9 cellular contexts compared by ENCODE assay signal in the genomic region with DNA sequence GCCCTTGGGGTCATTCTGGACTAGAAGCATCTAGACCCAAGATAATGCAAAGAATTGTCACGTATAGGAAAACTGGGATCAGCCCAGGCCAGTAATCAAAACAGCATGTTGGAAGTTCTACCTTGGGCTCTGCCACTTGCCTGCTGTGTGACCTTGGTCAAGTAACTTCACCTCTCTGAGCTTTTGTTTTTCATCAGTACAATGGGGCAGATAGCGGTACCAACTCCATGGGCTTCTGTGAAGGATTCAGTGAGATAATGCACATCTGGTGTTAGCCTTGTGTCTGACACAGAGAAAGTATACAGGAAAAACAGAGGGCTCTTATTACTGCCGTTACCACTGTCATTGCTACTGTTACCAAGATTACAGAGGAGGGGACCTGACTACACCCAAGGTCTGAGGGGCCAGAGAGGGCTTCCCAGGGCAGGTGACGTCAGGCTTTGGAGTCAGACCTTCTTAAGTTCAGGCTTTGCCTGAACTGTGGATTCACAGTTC. TPM values are rescaled to one million over a fixed set of nuclear protein-coding genes. Genes with fewer than 3 reads are reported as not detected.
DNase-seq lines count a peak whose midpoint lies in the region; ATAC-seq, FAIRE-seq and TF ChIP-seq lines count a peak whose summit lies in the region.
"Had no signal": no experiment of that assay in that cellular context is flagged by ENCODE, and none has a peak within 500 bp of the region (broad histone marks: within the 10 kb centered on the region; RNA-seq: fewer than 3 reads in every experiment).

No MANE protein-coding gene starts in this region.

- no peaks in the 10 kb centered on the region for H3K9me2 ChIP-seq in MM.1S (replicated peaks; ENCODE audit: insufficient read depth, low read length)

- ATAC-seq in GM18498 (IDR thresholded peaks at IDR 0.05; ENCODE audit: unreplicated experiment) (peak; percentile 6), K562 (peak; percentile 60), GM19324 (IDR thresholded peaks at IDR 0.05; ENCODE audit: low FRiP score, unreplicated experiment) (no peak)

- in situ Hi-C loops in K562 (cut with MboI), result no loop called here

- no TSS peak for BruUV-seq in K562 (replicated peaks; lab: Mats Ljungman, UMichigan)

- H3K36me3 Mint-ChIP-seq in nephron progenitor cell (ENCODE audit: low read depth), result peaks cover 16% of the 10 kb centered on the region

- 28% methylated on average over 4 of the region's 4 CpGs for WGBS in K562 (ENCODE audit: insufficient coverage, low coverage, missing lambda C conversion rate)

- no peak for TF ChIP-seq POLR2A in K562 (conservative IDR thresholded peaks at IDR 0.05)

- DNase-seq in MM.1S, result no peak
- peak in 2 of 4 experiments; percentile 58 to 70 for DNase-seq in K562 (ENCODE audit: extremely low read depth in 1 of 4, low spot score in 3 of 4)
- DNase-seq in nephron progenitor cell, result no peak
- no peak for DNase-seq in DMS114 treated with DMSO at 0.1 percent for 48 hours (lab: John Stamatoyannopoulos, UW; ENCODE audit: unreplicated experiment)
- DNase-seq in NCI-H1930 (lab: John Stamatoyannopoulos, UW), result no peak
- no peak for DNase-seq in WERI-Rb-1
- DNase-seq: NCI-H1092 treated with DMSO at 0.1 percent for 48 hours had no signal

- peak; percentile 40 for FAIRE-seq in K562 (lab: Jason Lieb, UNC)

- H3K9ac ChIP-seq in MM.1S (ENCODE audit: low read length), result no peak overlapping the region
- peak overlapping the region; percentile 39 to 75; a peak in 3 of 4 replicates for H3K9ac ChIP-seq in K562 (ENCODE audit: insufficient read depth in 1 of 2, low read depth in 2 of 2, low read length in 2 of 2)

- H3F3A ChIP-seq in MM.1S (ENCODE audit: insufficient read depth, low read length), result peaks cover 14% of the 10 kb centered on the region

- TF ChIP-seq CTCF in MM.1S (IDR thresholded peaks at IDR 0.05; ENCODE audit: low read length) (no peak), K562 (IDR thresholded peaks at IDR 0.05 in 2 of 3, conservative IDR thresholded peaks at IDR 0.05 in 1 of 3; ENCODE audit: insufficient read depth in 2 of 3, low read depth in 1 of 3, low read length in 3 of 3) (no peak), nephron progenitor cell (IDR thresholded peaks at IDR 0.05) (no peak), WERI-Rb-1 (IDR thresholded peaks at IDR 0.05; ENCODE audit: low read depth, low read length) (no peak)

- H3K4me3 ChIP-seq in MM.1S (ENCODE audit: low read length) (no peak overlapping the region), K562 (no peak overlapping the region), WERI-Rb-1 (ENCODE audit: low read depth, low read length) (no peak overlapping the region)

- peak overlapping the region; percentile 87 for H3K27ac Mint-ChIP-seq in nephron progenitor cell

- CTCF ChIA-PET in K562 (lab: Yijun Ruan, JAX; ENCODE audit: low intra/inter-chr PET ratio), result no interaction called here

- no peaks in the 10 kb centered on the region for H3K9me1 ChIP-seq in K562 (ENCODE audit: control insufficient read depth, insufficient read depth, low read length)

- peaks cover 2% of the 10 kb centered on the region for H3K27me3 Mint-ChIP-seq in nephron progenitor cell (ENCODE audit: low read depth, poor library complexity)

- H3K27ac ChIP-seq in MM.1S (ENCODE audit: low read length) (peak overlapping the region; percentile 47; the same call in 1 of the 2 replicates), K562 (ENCODE audit: extremely low read depth, low read depth, low read length) (peak overlapping the region; percentile 70), WERI-Rb-1 (no peak overlapping the region)

- POLR2A ChIA-PET in K562 (lab: Yijun Ruan, JAX), result interaction anchor here (1.2 to 2.2 kb wide), 3 partner anchors 12 to 19 kb away, joined by 4 to 14 read pairs (median 9); no protein-coding TSS in a partner anchor

- no peaks in the 10 kb centered on the region for H3K27me3 ChIP-seq in MM.1S (replicated peaks; ENCODE audit: insufficient read depth, low read length)
- H3K27me3 ChIP-seq in K562 (ENCODE audit: control insufficient read depth in 2 of 2, insufficient read depth in 2 of 2, low read length in 2 of 2), result no peaks in the 10 kb centered on the region
- no peaks in the 10 kb centered on the region for H3K27me3 ChIP-seq in WERI-Rb-1 (ENCODE audit: insufficient read depth, low read depth, severe bottlenecking)

- no peak; the same call in 1 of the 2 replicates for TF ChIP-seq EP300 in K562 (IDR thresholded peaks at IDR 0.05; ENCODE audit: low read length)

- H3K9me3 Mint-ChIP-seq in nephron progenitor cell, result no peaks in the 10 kb centered on the region

- no peaks in the 10 kb centered on the region for H3K36me3 ChIP-seq in MM.1S (replicated peaks; ENCODE audit: insufficient read depth, low read length)
- H3K36me3 ChIP-seq in K562 (ENCODE audit: control insufficient read depth, insufficient read depth, low read length), result peaks cover 39% of the 10 kb centered on the region
- no peaks in the 10 kb centered on the region for H3K36me3 ChIP-seq in WERI-Rb-1

- H3K9me3 ChIP-seq in MM.1S (replicated peaks; ENCODE audit: insufficient read depth, low read length) (no peaks in the 10 kb centered on the region), K562 (replicated peaks; ENCODE audit: control insufficient read depth, insufficient read depth, low read depth, low read length) (no peaks in the 10 kb centered on the region), WERI-Rb-1 (ENCODE audit: severe bottlenecking) (no peaks in the 10 kb centered on the region)

- H3K4me2 ChIP-seq in MM.1S (ENCODE audit: low read depth, low read length), result peak overlapping the region; percentile 57; the same call in 1 of the 2 replicates
- peak overlapping the region; percentile 53 for H3K4me2 ChIP-seq in K562 (ENCODE audit: insufficient read depth, low read length)

- no peak overlapping the region for H3K4me3 Mint-ChIP-seq in nephron progenitor cell

- intact Hi-C loops in K562 (cut with micrococcal nuclease), result loop anchor here (2.0 kb wide), 1 partner anchor 16 kb away; no protein-coding TSS in a partner anchor

- peaks cover 20% of the 10 kb centered on the region for H3K4me1 ChIP-seq in MM.1S (ENCODE audit: low read length)
- H3K4me1 ChIP-seq in K562 (replicated peaks in 1 of 2; ENCODE audit: control insufficient read depth in 2 of 2, insufficient read depth in 2 of 2, low read length in 2 of 2), result peaks cover 44 to 48% of the 10 kb centered on the region in 2 experiments

- H4K20me1 ChIP-seq in MM.1S (ENCODE audit: insufficient read depth, low read length), result 0 out of 2 replicates have a peak, but pooled peaks cover 3% of the 10 kb centered on the region
- peaks cover 21% of the 10 kb centered on the region; the same call in 1 of the 2 replicates for H4K20me1 ChIP-seq in K562 (replicated peaks; ENCODE audit: control insufficient read depth, insufficient read depth, low read length)

- H3K79me2 ChIP-seq in MM.1S (ENCODE audit: low read length), result peaks cover 77% of the 10 kb centered on the region
- peaks cover 99% of the 10 kb centered on the region for H3K79me2 ChIP-seq in K562 (ENCODE audit: control insufficient read depth, insufficient read depth, low read length)

- H2AFZ ChIP-seq in MM.1S (ENCODE audit: low read length) (no peak overlapping the region), K562 (ENCODE audit: low read depth, low read length) (no peak overlapping the region)

- H3K4me1 Mint-ChIP-seq in nephron progenitor cell, result peaks cover 51% of the 10 kb centered on the region

- no peak for TF ChIP-seq RAD21 in K562 (CRISPR knock-in tag; conservative IDR thresholded peaks at IDR 0.05 in 1 of 2, IDR thresholded peaks at IDR 0.05 in 1 of 2)

TF ChIP-seq in K562, 482 proteins besides CTCF, POLR2A, EP300 and RAD21 (continues in another document):
- TF ChIP-seq, protein P1, sequence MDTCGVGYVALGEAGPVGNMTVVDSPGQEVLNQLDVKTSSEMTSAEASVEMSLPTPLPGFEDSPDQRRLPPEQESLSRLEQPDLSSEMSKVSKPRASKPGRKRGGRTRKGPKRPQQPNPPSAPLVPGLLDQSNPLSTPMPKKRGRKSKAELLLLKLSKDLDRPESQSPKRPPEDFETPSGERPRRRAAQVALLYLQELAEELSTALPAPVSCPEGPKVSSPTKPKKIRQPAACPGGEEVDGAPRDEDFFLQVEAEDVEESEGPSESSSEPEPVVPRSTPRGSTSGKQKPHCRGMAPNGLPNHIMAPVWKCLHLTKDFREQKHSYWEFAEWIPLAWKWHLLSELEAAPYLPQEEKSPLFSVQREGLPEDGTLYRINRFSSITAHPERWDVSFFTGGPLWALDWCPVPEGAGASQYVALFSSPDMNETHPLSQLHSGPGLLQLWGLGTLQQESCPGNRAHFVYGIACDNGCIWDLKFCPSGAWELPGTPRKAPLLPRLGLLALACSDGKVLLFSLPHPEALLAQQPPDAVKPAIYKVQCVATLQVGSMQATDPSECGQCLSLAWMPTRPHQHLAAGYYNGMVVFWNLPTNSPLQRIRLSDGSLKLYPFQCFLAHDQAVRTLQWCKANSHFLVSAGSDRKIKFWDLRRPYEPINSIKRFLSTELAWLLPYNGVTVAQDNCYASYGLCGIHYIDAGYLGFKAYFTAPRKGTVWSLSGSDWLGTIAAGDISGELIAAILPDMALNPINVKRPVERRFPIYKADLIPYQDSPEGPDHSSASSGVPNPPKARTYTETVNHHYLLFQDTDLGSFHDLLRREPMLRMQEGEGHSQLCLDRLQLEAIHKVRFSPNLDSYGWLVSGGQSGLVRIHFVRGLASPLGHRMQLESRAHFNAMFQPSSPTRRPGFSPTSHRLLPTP (IDR thresholded peaks at IDR 0.05; ENCODE audit: borderline replicate concordance, extremely low read depth, insufficient read length), result no peak
- TF ChIP-seq TOE1 (IDR thresholded peaks at IDR 0.05; ENCODE audit: borderline replicate concordance), result no peak
- TF ChIP-seq TOE1 (CRISPR knock-in tag; IDR thresholded peaks at IDR 0.05; ENCODE audit: borderline replicate concordance, low read depth), result no peak

RNA-seq across cellular contexts. Expression of a gene that starts 24.6 kb away (rescaled TPM):
- 107 and 183 TPM in 2 replicates for total RNA-seq in K562 (2011; cell fraction: chromatin; rRNA removed; ENCODE audit: low replicate concordance)
- 75.7 and 79.0 TPM in 2 replicates for total RNA-seq in K562 (2011; cell fraction: nucleolus; rRNA removed)
- total RNA-seq in K562 (2011; cell fraction: nucleoplasm; rRNA removed), result 101 and 152 TPM in 2 replicates
- 16.1 and 19.1 TPM in 2 replicates for total RNA-seq in K562 (2014; rRNA removed)
- 10.3 and 10.8 TPM in 2 replicates for total RNA-seq in K562 (2014; rRNA removed; fragmentation: Illumina TruSeq; extraction: Trizol)
- 9.7 and 11.5 TPM in 2 replicates for total RNA-seq in K562 (2015; rRNA removed; fragmentation: Illumina TruSeq; extraction: Trizol)
- total RNA-seq in K562 (2021), result 66.4 and 82.5 TPM in 2 replicates
- 8.1 and 19.2 TPM in 2 replicates for polyA plus RNA-seq in K562 (2011; rRNA removed)
- 17.6 and 21.0 TPM in 2 replicates for polyA plus RNA-seq in K562 (2011; cell fraction: cytosol; rRNA removed)
- 46.1 and 50.8 TPM in 2 replicates for polyA plus RNA-seq in K562 (2011; cell fraction: nucleus; rRNA removed)
- 51.9 and 88.9 TPM in 2 replicates for polyA plus RNA-seq in K562 (2012)
- polyA plus RNA-seq in K562 (2014; fragmentation: Illumina TruSeq; extraction: Trizol), result 39.4 and 41.6 TPM in 2 replicates
- 1 to 10 TPM in 1 of 2 experiments, under 1 TPM in 1; 0.94 to 1.9 TPM for polyA plus RNA-seq in K562 (2014; fragmentation: Nextera tagmentation; extraction: Ambion mirVana)
- 15.6 and 21.0 TPM in 2 replicates for polyA plus RNA-seq in K562 (2014; rRNA removed)
- 20.3 and 24.1 TPM in 2 replicates for polyA minus RNA-seq in K562 (2011; rRNA and poly(A)+ RNA removed)
- polyA minus RNA-seq in K562 (2011; cell fraction: cytosol; rRNA and poly(A)+ RNA removed), result 45.6 and 90.6 TPM in 2 replicates
- 26.0 and 43.0 TPM in 2 replicates for polyA minus RNA-seq in K562 (2011; cell fraction: nucleus; rRNA and poly(A)+ RNA removed)
